In the genomic region with DNA sequence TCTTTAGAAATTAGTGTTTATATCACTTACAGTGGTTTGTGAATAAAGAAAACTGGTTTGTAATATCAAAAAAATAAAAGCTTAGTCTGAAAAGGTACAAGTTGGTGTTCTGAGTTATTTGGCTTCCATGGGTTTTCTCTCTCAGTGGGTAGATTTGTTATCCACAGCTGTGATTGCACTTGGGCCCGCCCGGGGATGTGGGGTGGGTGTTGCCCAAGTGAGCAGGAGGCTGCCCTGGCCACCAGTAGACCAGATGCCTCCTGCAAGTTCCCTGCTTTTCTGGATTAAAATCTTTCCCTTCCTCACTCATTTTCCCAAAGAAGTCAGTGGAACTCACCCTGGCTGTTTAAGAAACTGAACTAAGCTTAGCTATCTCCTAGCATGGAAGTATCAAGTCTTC, we compare ENCODE assay signal across 31 cellular contexts.
"Had no signal": no experiment of that assay in that cellular context is flagged by ENCODE, and none has a peak within 500 bp of the region (broad histone marks: within the 10 kb centered on the region; RNA-seq: fewer than 3 reads in every experiment).

No MANE protein-coding gene starts in this region.

- H3K36me3 ChIP-seq: adrenal gland, ascending aorta, brain microvascular endothelial cell, breast epithelium, cardiac muscle cell had no signal

- H3K4me1 ChIP-seq: adrenal gland, ascending aorta, body of pancreas, breast epithelium had no signal

- H3K27me3 ChIP-seq: adrenal gland, ascending aorta, body of pancreas, brain microvascular endothelial cell, breast epithelium had no signal

- H3K9me3 ChIP-seq: adrenal gland, ascending aorta had no signal

- H3K27ac ChIP-seq: adrenal gland, ascending aorta, body of pancreas, brain microvascular endothelial cell, breast epithelium, cardiac muscle cell had no signal

- H3K4me3 ChIP-seq: adrenal gland, ascending aorta, body of pancreas, breast epithelium, cardiac muscle cell had no signal

- ATAC-seq: activated naive CD4-positive, alpha-beta T cell treated with anti-CD3 and anti-CD28 coated beads, Interleukin-2, amount 50 U/mL, for 72 hours; activated naive CD8-positive, alpha-beta T cell treated with anti-CD3 and anti-CD28 coated beads, Interleukin-2, amount 50 U/mL, for 24 hours; activated T-cell treated with anti-CD3 and anti-CD28 coated beads, Interleukin-2, amount 50 U/mL, for 4 hours; activated T-cell treated with anti-CD3 and anti-CD28 coated beads, Interleukin-2, amount 50 U/mL, for 72 hours; activated T-helper 17 cell treated with anti-CD3 and anti-CD28 coated beads, Interleukin-2, amount 50 U/mL, for 72 hours; body of pancreas had no signal

- DNase-seq: activated effector memory CD4-positive, alpha-beta T cell treated with anti-CD3 and anti-CD28 coated beads, Interleukin-2, amount 50 U/mL, for 16 hours; activated effector memory CD4-positive, alpha-beta T cell treated with Interleukin-2 at 50 U/mL for 16 hours; activated gamma-delta T cell; activated gamma-delta T cell treated with Interleukin-2 at 50 U/mL for 16 hours; activated naive CD4-positive, alpha-beta T cell; activated naive CD4-positive, alpha-beta T cell treated with anti-CD3 and anti-CD28 coated beads for 36 hours; activated naive CD4-positive, alpha-beta T cell treated with anti-CD3 and anti-CD28 coated beads, Interleukin-2, amount 10 ng/mL, durations not matched to agents 7 days and 5 days; activated naive CD4-positive, alpha-beta T cell treated with anti-CD3 and anti-CD28 coated beads, Interleukin-2, amount 50 U/mL, for 16 hours; activated naive CD4-positive, alpha-beta T cell treated with Interleukin-2 at 50 U/mL for 16 hours; activated naive CD8-positive, alpha-beta T cell treated with anti-CD3 and anti-CD28 coated beads for 36 hours; activated naive CD8-positive, alpha-beta T cell treated with anti-CD3 and anti-CD28 coated beads, Interleukin-2, amount 10 ng/mL, durations not matched to agents 7 days and 5 days; activated naive CD8-positive, alpha-beta T cell treated with anti-CD3 and anti-CD28 coated beads, Interleukin-2, amount 50 U/mL, for 24 hours; activated T-cell treated with anti-CD3 and anti-CD28 coated beads, Interleukin-2, amount 50 U/mL, for 1 hour; activated T-cell treated with anti-CD3 and anti-CD28 coated beads, Interleukin-2, amount 50 U/mL, for 24 hours; activated T-cell treated with anti-CD3 and anti-CD28 coated beads, Interleukin-2, amount 50 U/mL, for 4 hours; activated T-cell treated with anti-CD3 and anti-CD28 coated beads, Interleukin-2, amount 50 U/mL, for 48 hours; activated T-cell treated with anti-CD3 and anti-CD28 coated beads, Interleukin-2, amount 50 U/mL, for 72 hours; adrenal gland; amniotic stem cell; amygdala; aorta; body of pancreas; brain microvascular endothelial cell; caudate nucleus; central memory CD4-positive, alpha-beta T cell; cerebellar nuclear complex had no signal
